In genomic region chr2:197946562-197946961, GRCh38 we compare ENCODE assay signal across 2 cellular contexts.
TF ChIP-seq lines count a peak whose summit lies in the region.

No MANE protein-coding gene starts in this region.

TF ChIP-seq in SK-N-SH, 30 proteins besides CTCF, POLR2A, EP300 and RAD21 (continued from another document):
- TF ChIP-seq SMC3 (IDR thresholded peaks at IDR 0.05; ENCODE audit: low read depth, low read length) (no peak), RFX5 (IDR thresholded peaks at IDR 0.05; ENCODE audit: low read length) (no peak), RCOR1 (IDR thresholded peaks at IDR 0.05; ENCODE audit: low read length) (no peak), IRF3 (IDR thresholded peaks at IDR 0.05; ENCODE audit: low read depth, low read length) (no peak), ELF1 (IDR thresholded peaks at IDR 0.05) (no peak), SIN3A (IDR thresholded peaks at IDR 0.05; ENCODE audit: borderline replicate concordance, low read depth, low read length) (no peak), FOXJ3 (CRISPR knock-in tag; IDR thresholded peaks at IDR 0.05) (no peak), FOSL2 (IDR thresholded peaks at IDR 0.05; ENCODE audit: borderline replicate concordance, low read depth) (peak; percentile 15; the same call in 1 of the 2 replicates)
- TF ChIP-seq, protein P1, sequence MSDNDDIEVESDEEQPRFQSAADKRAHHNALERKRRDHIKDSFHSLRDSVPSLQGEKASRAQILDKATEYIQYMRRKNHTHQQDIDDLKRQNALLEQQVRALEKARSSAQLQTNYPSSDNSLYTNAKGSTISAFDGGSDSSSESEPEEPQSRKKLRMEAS (IDR thresholded peaks at IDR 0.05; ENCODE audit: low read depth), result no peak
- TF ChIP-seq, protein P2, sequence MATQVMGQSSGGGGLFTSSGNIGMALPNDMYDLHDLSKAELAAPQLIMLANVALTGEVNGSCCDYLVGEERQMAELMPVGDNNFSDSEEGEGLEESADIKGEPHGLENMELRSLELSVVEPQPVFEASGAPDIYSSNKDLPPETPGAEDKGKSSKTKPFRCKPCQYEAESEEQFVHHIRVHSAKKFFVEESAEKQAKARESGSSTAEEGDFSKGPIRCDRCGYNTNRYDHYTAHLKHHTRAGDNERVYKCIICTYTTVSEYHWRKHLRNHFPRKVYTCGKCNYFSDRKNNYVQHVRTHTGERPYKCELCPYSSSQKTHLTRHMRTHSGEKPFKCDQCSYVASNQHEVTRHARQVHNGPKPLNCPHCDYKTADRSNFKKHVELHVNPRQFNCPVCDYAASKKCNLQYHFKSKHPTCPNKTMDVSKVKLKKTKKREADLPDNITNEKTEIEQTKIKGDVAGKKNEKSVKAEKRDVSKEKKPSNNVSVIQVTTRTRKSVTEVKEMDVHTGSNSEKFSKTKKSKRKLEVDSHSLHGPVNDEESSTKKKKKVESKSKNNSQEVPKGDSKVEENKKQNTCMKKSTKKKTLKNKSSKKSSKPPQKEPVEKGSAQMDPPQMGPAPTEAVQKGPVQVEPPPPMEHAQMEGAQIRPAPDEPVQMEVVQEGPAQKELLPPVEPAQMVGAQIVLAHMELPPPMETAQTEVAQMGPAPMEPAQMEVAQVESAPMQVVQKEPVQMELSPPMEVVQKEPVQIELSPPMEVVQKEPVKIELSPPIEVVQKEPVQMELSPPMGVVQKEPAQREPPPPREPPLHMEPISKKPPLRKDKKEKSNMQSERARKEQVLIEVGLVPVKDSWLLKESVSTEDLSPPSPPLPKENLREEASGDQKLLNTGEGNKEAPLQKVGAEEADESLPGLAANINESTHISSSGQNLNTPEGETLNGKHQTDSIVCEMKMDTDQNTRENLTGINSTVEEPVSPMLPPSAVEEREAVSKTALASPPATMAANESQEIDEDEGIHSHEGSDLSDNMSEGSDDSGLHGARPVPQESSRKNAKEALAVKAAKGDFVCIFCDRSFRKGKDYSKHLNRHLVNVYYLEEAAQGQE (IDR thresholded peaks at IDR 0.05; ENCODE audit: low read depth, low read length), result no peak
- TF ChIP-seq, protein P3, sequence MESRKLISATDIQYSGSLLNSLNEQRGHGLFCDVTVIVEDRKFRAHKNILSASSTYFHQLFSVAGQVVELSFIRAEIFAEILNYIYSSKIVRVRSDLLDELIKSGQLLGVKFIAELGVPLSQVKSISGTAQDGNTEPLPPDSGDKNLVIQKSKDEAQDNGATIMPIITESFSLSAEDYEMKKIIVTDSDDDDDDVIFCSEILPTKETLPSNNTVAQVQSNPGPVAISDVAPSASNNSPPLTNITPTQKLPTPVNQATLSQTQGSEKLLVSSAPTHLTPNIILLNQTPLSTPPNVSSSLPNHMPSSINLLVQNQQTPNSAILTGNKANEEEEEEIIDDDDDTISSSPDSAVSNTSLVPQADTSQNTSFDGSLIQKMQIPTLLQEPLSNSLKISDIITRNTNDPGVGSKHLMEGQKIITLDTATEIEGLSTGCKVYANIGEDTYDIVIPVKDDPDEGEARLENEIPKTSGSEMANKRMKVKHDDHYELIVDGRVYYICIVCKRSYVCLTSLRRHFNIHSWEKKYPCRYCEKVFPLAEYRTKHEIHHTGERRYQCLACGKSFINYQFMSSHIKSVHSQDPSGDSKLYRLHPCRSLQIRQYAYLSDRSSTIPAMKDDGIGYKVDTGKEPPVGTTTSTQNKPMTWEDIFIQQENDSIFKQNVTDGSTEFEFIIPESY (IDR thresholded peaks at IDR 0.05; ENCODE audit: borderline replicate concordance, low read depth), result no peak

TF ChIP-seq in SK-N-SH treated with all-trans-retinoic acid at 6 μM for 48 hours, 23 proteins besides CTCF, POLR2A, EP300 and RAD21 (continued from another document):
- TF ChIP-seq TSHZ2 (CRISPR knock-in tag; IDR thresholded peaks at IDR 0.05) (no peak), ARNTL (CRISPR knock-in tag; IDR thresholded peaks at IDR 0.05; ENCODE audit: borderline replicate concordance, low read depth) (no peak), ISL1 (CRISPR knock-in tag; IDR thresholded peaks at IDR 0.05) (no peak), CREB5 (CRISPR knock-in tag; IDR thresholded peaks at IDR 0.05; ENCODE audit: low read depth) (no peak), ZNF565 (CRISPR knock-in tag; conservative IDR thresholded peaks at IDR 0.05; ENCODE audit: low read depth) (no peak), TCF4 (CRISPR knock-in tag; IDR thresholded peaks at IDR 0.05; ENCODE audit: borderline replicate concordance) (no peak), PPARA (CRISPR knock-in tag; IDR thresholded peaks at IDR 0.05; ENCODE audit: borderline replicate concordance) (no peak), OSR1 (CRISPR knock-in tag; IDR thresholded peaks at IDR 0.05) (no peak), GLIS3 (CRISPR knock-in tag; IDR thresholded peaks at IDR 0.05) (no peak), ZC3H10 (CRISPR knock-in tag; IDR thresholded peaks at IDR 0.05) (no peak)
